ENCODE assay signal across 25 cellular contexts in genomic region chr1:92910081-92910480, GRCh38. TPM values are rescaled to one million over a fixed set of nuclear protein-coding genes. Genes with fewer than 3 reads are reported as not detected.
DNase-seq lines count a peak whose midpoint lies in the region; ATAC-seq, FAIRE-seq and TF ChIP-seq lines count a peak whose summit lies in the region.
"Had no signal": no experiment of that assay in that cellular context is flagged by ENCODE, and none has a peak within 500 bp of the region (broad histone marks: within the 10 kb centered on the region; RNA-seq: fewer than 3 reads in every experiment).

No MANE protein-coding gene starts in this region.

- H3K27ac ChIP-seq in A549 (no peak overlapping the region), HCT116 (ENCODE audit: low read depth, low read length) (no peak overlapping the region), hepatocyte (peak overlapping the region; percentile 62)
- H3K27ac ChIP-seq in CD8-positive, alpha-beta T cell (ENCODE audit: low read depth, low read length) = no peak overlapping the region
- H3K27ac ChIP-seq: SK-N-MC had no signal

- peak in 1 of 2 experiments; percentile 57; a peak in 3 of 6 replicates for ATAC-seq in A549
- no peak for ATAC-seq in HCT116
- ATAC-seq in GM19455 (IDR thresholded peaks at IDR 0.05; ENCODE audit: unreplicated experiment) = no peak
- no peak for ATAC-seq in HG03442 (IDR thresholded peaks at IDR 0.05; ENCODE audit: unreplicated experiment)
- ATAC-seq in CD8-positive, alpha-beta T cell = no peak
- no peak for ATAC-seq in GM18907 (IDR thresholded peaks at IDR 0.05; ENCODE audit: unreplicated experiment)
- ATAC-seq: activated CD4-positive, CD25-positive, alpha-beta regulatory T cell treated with anti-CD3 and anti-CD28 coated beads, Interleukin-2, amount 50 U/mL, for 24 hours; left ventricle myocardium superior had no signal

- H3K36me3 Mint-ChIP-seq in CD8-positive, alpha-beta T cell = peaks cover 36% of the 10 kb centered on the region

- H3K9me3 Mint-ChIP-seq in CD8-positive, alpha-beta T cell = peaks cover 3% of the 10 kb centered on the region
- H3K9me3 Mint-ChIP-seq: activated CD4-positive, alpha-beta memory T cell treated with anti-CD3 and anti-CD28 coated beads for 36 hours; CD4-positive, alpha-beta T cell; stimulated activated naive CD8-positive, alpha-beta T cell treated with anti-CD3 and anti-CD28 coated beads, Interleukin-15, Interleukin-2, amounts not matched to agents 100 ng/mL and 50 ng/mL, for 24 hours had no signal

- in situ Hi-C loops in SK-MEL-5 (cut with HindIII; ENCODE audit: low pct_unique_long_range_greater_than_20kb, low sequenced_read_pairs) = no loop called here

- H3K27ac Mint-ChIP-seq in CD8-positive, alpha-beta T cell = no peak overlapping the region
- H3K27ac Mint-ChIP-seq: activated CD4-positive, alpha-beta memory T cell treated with anti-CD3 and anti-CD28 coated beads for 36 hours; activated naive CD4-positive, alpha-beta T cell treated with anti-CD3 and anti-CD28 coated beads, Interleukin-2, amount 50 U/mL, for 24 hours; CD4-positive, alpha-beta T cell; IgD-negative memory B cell; stimulated activated naive CD8-positive, alpha-beta T cell treated with anti-CD3 and anti-CD28 coated beads, Interleukin-15, Interleukin-2, amounts not matched to agents 100 ng/mL and 50 ng/mL, for 24 hours had no signal

- no peak for TF ChIP-seq CTCF in A549 (IDR thresholded peaks at IDR 0.05)
- TF ChIP-seq CTCF in HCT116 (IDR thresholded peaks at IDR 0.05 in 2 of 3, conservative IDR thresholded peaks at IDR 0.05 in 1 of 3; ENCODE audit: borderline replicate concordance in 1 of 3, insufficient read depth in 1 of 3, low read depth in 2 of 3, low read length in 2 of 3) = no peak
- TF ChIP-seq CTCF in hepatocyte (IDR thresholded peaks at IDR 0.05; ENCODE audit: poor library complexity) = no peak
- TF ChIP-seq CTCF in CD8-positive, alpha-beta T cell (IDR thresholded peaks at IDR 0.05) = no peak

- DNase-seq in A549 (ENCODE audit: low read depth in 1 of 2, low spot score in 1 of 2) (no peak), HCT116 (ENCODE audit: low read depth, low spot score) (no peak), SK-MEL-5 (ENCODE audit: low read depth, low spot score) (peak; percentile 30), hepatocyte (ENCODE audit: low spot score) (no peak)
- DNase-seq in CD8-positive, alpha-beta T cell = no peak
- DNase-seq: activated CD4-positive, alpha-beta memory T cell treated with anti-CD3 and anti-CD28 coated beads for 36 hours; activated CD8-positive, alpha-beta memory T cell treated with anti-CD3 and anti-CD28 coated beads, Interleukin-2, amount 50 U/mL, for 4 hours; AML-193; caudate nucleus; CD4-positive, alpha-beta T cell; islet precursor cell; left ventricle myocardium superior; naive B cell; NCI-H1092; NCI-H187; NCI-H69 had no signal

- intact Hi-C loops in HCT116 (cut with micrococcal nuclease) = no loop called here
- intact Hi-C loops in CD8-positive, alpha-beta T cell (cut with DNase I, micrococcal nuclease) = no loop called here

- H3K9me2 ChIP-seq in HCT116 (ENCODE audit: insufficient read depth) = no peaks in the 10 kb centered on the region
- no peaks in the 10 kb centered on the region for H3K9me2 ChIP-seq in hepatocyte (replicated peaks; ENCODE audit: insufficient read depth)

- TF ChIP-seq POLR2A in A549 (IDR thresholded peaks at IDR 0.05; ENCODE audit: low read length) = no peak
- TF ChIP-seq POLR2A in HCT116 (IDR thresholded peaks at IDR 0.05; ENCODE audit: borderline replicate concordance, extremely low read depth, insufficient read depth, insufficient read length) = no peak

- TF ChIP-seq RAD21 in A549 (conservative IDR thresholded peaks at IDR 0.05 in 1 of 2, IDR thresholded peaks at IDR 0.05 in 1 of 2) = no peak
- TF ChIP-seq RAD21 in HCT116 (IDR thresholded peaks at IDR 0.05; ENCODE audit: low read depth) = no peak

- H3K4me1 ChIP-seq in A549 (peaks cover 32% of the 10 kb centered on the region), HCT116 (ENCODE audit: control insufficient read depth in 1 of 2, insufficient read depth in 2 of 2, low read length in 2 of 2) (peaks cover 5 to 31% of the 10 kb centered on the region in 2 experiments; a peak in 3 of 4 replicates), hepatocyte (ENCODE audit: insufficient read depth) (peaks cover 6% of the 10 kb centered on the region)
- no peaks in the 10 kb centered on the region for H3K4me1 ChIP-seq in CD8-positive, alpha-beta T cell (ENCODE audit: insufficient read depth, low read length)

- no peaks in the 10 kb centered on the region for H3K27me3 ChIP-seq in HCT116 (ENCODE audit: insufficient read depth, low read length)
- no peaks in the 10 kb centered on the region for H3K27me3 ChIP-seq in hepatocyte
- H3K27me3 ChIP-seq in CD8-positive, alpha-beta T cell (ENCODE audit: insufficient read depth, low read length) = no peaks in the 10 kb centered on the region

- 51% methylated on average over 4 of the region's 4 CpGs for WGBS in A549 (ENCODE audit: missing lambda C conversion rate)
- 44% methylated on average over 4 of the region's 4 CpGs for WGBS in hepatocyte (ENCODE audit: low lambda C conversion rate, missing lambda C conversion rate)

- no peaks in the 10 kb centered on the region for H3K79me2 ChIP-seq in HCT116 (ENCODE audit: insufficient read depth, low read length)
- peaks cover 18% of the 10 kb centered on the region for H3K79me2 ChIP-seq in hepatocyte

- H3K4me2 ChIP-seq in A549 (peak overlapping the region; percentile 39; the same call in 2 of the 3 replicates), HCT116 (ENCODE audit: low read length) (peak overlapping the region; percentile 39; the same call in 1 of the 2 replicates), hepatocyte (peak overlapping the region; percentile 48)

- RAD21 ChIA-PET in HCT116 (lab: Charles Lee; ENCODE audit: low non-redundant PET in 1 of 2, low total read pairs in 2 of 2, uncharacterized antibody in 2 of 2, unreplicated experiment in 2 of 2) = no interaction called here

- BruUV-seq in HCT116 (replicated peaks; lab: Mats Ljungman, UMichigan) = no TSS peak

- POLR2A ChIA-PET in A549 (lab: Yijun Ruan, JAX) = interaction anchor here (1.2 kb wide), 1 partner anchor 51 kb away, joined by 3 read pairs; the partner anchor contains the start of gene DIPK1A
- POLR2A ChIA-PET in HCT116 (lab: Charles Lee) = no interaction called here
- POLR2A ChIA-PET in CD8-positive, alpha-beta T cell (lab: Charles Lee) = no interaction called here

- H3K4me1 Mint-ChIP-seq in CD8-positive, alpha-beta T cell (ENCODE audit: low read depth) = peaks cover 36% of the 10 kb centered on the region

- H3K36me3 ChIP-seq in HCT116 (ENCODE audit: control insufficient read depth in 1 of 2, insufficient read depth in 2 of 2, low read length in 2 of 2) (no peaks in the 10 kb centered on the region), hepatocyte (replicated peaks; ENCODE audit: insufficient read depth, low read depth) (no peaks in the 10 kb centered on the region)
- H3K36me3 ChIP-seq in CD8-positive, alpha-beta T cell (ENCODE audit: insufficient read depth, low read length) = no peaks in the 10 kb centered on the region

- H3K9me3 ChIP-seq in A549 = no peaks in the 10 kb centered on the region
- H3K9me3 ChIP-seq in HCT116 (ENCODE audit: control insufficient read depth in 1 of 2, insufficient read depth in 1 of 2, low read depth in 1 of 2, low read length in 2 of 2) = no peaks in the 10 kb centered on the region
- H3K9me3 ChIP-seq in hepatocyte (ENCODE audit: low read depth) = no peaks in the 10 kb centered on the region
- no peaks in the 10 kb centered on the region for H3K9me3 ChIP-seq in CD8-positive, alpha-beta T cell (ENCODE audit: low read length)

- H3K9ac ChIP-seq in HCT116 (ENCODE audit: low read length) = no peak overlapping the region

- H2AFZ ChIP-seq in HCT116 (ENCODE audit: low read depth, low read length, poor library complexity, severe bottlenecking) (no peak overlapping the region), hepatocyte (no peak overlapping the region)

- H3K27me3 Mint-ChIP-seq in CD8-positive, alpha-beta T cell (ENCODE audit: low read depth) = no peaks in the 10 kb centered on the region
- H3K27me3 Mint-ChIP-seq: activated CD4-positive, alpha-beta memory T cell treated with anti-CD3 and anti-CD28 coated beads for 36 hours; activated naive CD4-positive, alpha-beta T cell treated with anti-CD3 and anti-CD28 coated beads, Interleukin-2, amount 50 U/mL, for 24 hours; CD4-positive, alpha-beta T cell; IgD-negative memory B cell; naive B cell; stimulated activated naive CD8-positive, alpha-beta T cell treated with anti-CD3 and anti-CD28 coated beads, Interleukin-15, Interleukin-2, amounts not matched to agents 100 ng/mL and 50 ng/mL, for 24 hours had no signal

- H3K4me3 Mint-ChIP-seq in CD8-positive, alpha-beta T cell = no peak overlapping the region
- H3K4me3 Mint-ChIP-seq: activated CD4-positive, alpha-beta memory T cell treated with anti-CD3 and anti-CD28 coated beads for 36 hours; activated naive CD4-positive, alpha-beta T cell treated with anti-CD3 and anti-CD28 coated beads, Interleukin-2, amount 50 U/mL, for 24 hours; CD4-positive, alpha-beta T cell; IgD-negative memory B cell; mesothelial cell of epicardium; stimulated activated naive CD8-positive, alpha-beta T cell treated with anti-CD3 and anti-CD28 coated beads, Interleukin-15, Interleukin-2, amounts not matched to agents 100 ng/mL and 50 ng/mL, for 24 hours had no signal

- H4K20me1 ChIP-seq in HCT116 (ENCODE audit: insufficient read depth) = no peaks in the 10 kb centered on the region; the same call in 1 of the 2 replicates
- H4K20me1 ChIP-seq in hepatocyte (ENCODE audit: insufficient read depth, poor library complexity, severe bottlenecking) = no peaks in the 10 kb centered on the region

- H3K4me3 ChIP-seq in A549 = no peak overlapping the region
- H3K4me3 ChIP-seq in HCT116 (replicated peaks in 1 of 2; ENCODE audit: low read depth in 1 of 2, low read length in 2 of 2) = no peak overlapping the region
- H3K4me3 ChIP-seq in hepatocyte = no peak overlapping the region
- H3K4me3 ChIP-seq in CD8-positive, alpha-beta T cell (ENCODE audit: low read depth, low read length) = no peak overlapping the region
- H3K4me3 ChIP-seq: SK-N-MC had no signal

- CTCF ChIA-PET in A549 (lab: Yijun Ruan, JAX) = interaction anchor here (1.0 kb wide), 1 partner anchor 51 kb away, joined by 3 read pairs; no protein-coding TSS in a partner anchor
- CTCF ChIA-PET in HCT116 (lab: Charles Lee) = no interaction called here
- CTCF ChIA-PET in CD8-positive, alpha-beta T cell (lab: Charles Lee) = interaction anchor here (1.0 to 1.4 kb wide), 3 partner anchors 50 to 84 kb away, joined by 3 to 5 read pairs (median 3); no protein-coding TSS in a partner anchor

- TF ChIP-seq EP300 in A549 (IDR thresholded peaks at IDR 0.05) = no peak

- FAIRE-seq in A549 (lab: Jason Lieb, UNC) = no peak

RNA-seq across cellular contexts. Expression of gene DIPK1A, which starts 51.2 kb away (rescaled TPM):
- polyA plus RNA-seq in A549 (2011; rRNA removed) (19.1 and 21.1 TPM in 2 replicates), A549 (2017; fragmentation: RNase III; extraction: RNeasy Plus Mini Kit Qiagen cat#74134 plus additional on column Dnase treatment) (10.5 to 12.4 TPM (median 11.9 TPM) in 3 replicates), hepatocyte (16.1 and 18.0 TPM in 2 replicates)
- polyA plus RNA-seq in A549 (2012; cell fraction: cytosol; rRNA removed) = 3.8 and 4.0 TPM in 2 replicates
- 1.2 and 1.7 TPM in 2 replicates for polyA plus RNA-seq in A549 (2012; cell fraction: nucleus; rRNA removed)
- 4.2 TPM in 2 replicates for polyA minus RNA-seq in A549 (2011; rRNA and poly(A)+ RNA removed)
- total RNA-seq in HCT116 (2021; ENCODE audit: unreplicated experiment) (4.3 TPM), hepatocyte (19.7 and 21.2 TPM in 2 replicates)
- polyA plus RNA-seq in HCT116 (2012) = 2.7 and 3.0 TPM in 2 replicates
- total RNA-seq in SK-MEL-5 (2014; rRNA removed; shearing (Covaris generic)) = 11.1 and 12.4 TPM in 2 replicates
- polyA plus RNA-seq in SK-MEL-5 (2015; cell fraction: cytosol; rRNA removed) = 12.2 and 18.5 TPM in 2 replicates
- 3.5 and 3.8 TPM in 2 replicates for polyA plus RNA-seq in SK-MEL-5 (2015; cell fraction: nucleus; rRNA removed)
- 1 to 10 TPM; 3.6 to 3.7 TPM for total RNA-seq in CD8-positive, alpha-beta T cell
